Comparison of ENCODE assay signal across 8 cellular contexts in the genomic region with DNA sequence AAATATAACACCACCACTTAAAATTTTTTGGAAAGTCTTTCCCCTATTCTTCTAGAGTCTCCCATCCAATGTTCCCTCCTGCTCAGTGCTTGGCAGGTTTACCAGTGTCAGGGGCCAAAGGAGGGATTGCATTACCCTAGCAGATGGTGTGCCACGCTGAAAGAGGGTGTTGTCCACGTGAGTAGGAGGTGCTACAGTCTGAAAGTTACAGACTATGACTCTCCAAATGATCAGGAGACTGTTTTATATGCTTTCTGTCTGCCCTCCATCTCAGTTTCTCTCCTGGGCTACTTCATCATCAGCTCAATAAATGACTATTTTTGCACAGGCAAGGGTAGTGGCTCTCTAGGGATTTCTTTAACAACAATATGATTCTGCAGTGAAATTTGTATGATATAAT. TPM values are rescaled to one million over a fixed set of nuclear protein-coding genes. Genes with fewer than 3 reads are reported as not detected.
DNase-seq lines count a peak whose midpoint lies in the region; ATAC-seq and TF ChIP-seq lines count a peak whose summit lies in the region.

No MANE protein-coding gene starts in this region.

- peaks cover 5% of the 10 kb centered on the region for H3K27me3 Mint-ChIP-seq in GM23338 (ENCODE audit: insufficient read depth, low read depth, poor library complexity)

- H3K9me3 Mint-ChIP-seq in GM23338: no peaks in the 10 kb centered on the region

- CTCF ChIA-PET in PC-9 (lab: Charles Lee): no interaction called here

- no peaks in the 10 kb centered on the region for H4K20me1 ChIP-seq in GM23248 (ENCODE audit: insufficient read depth)
- no peaks in the 10 kb centered on the region for H4K20me1 ChIP-seq in PC-9 (ENCODE audit: insufficient read depth)
- H4K20me1 ChIP-seq in fibroblast of lung (ENCODE audit: control insufficient read depth, extremely low read depth, insufficient read depth, low read length): no peaks in the 10 kb centered on the region
- no peaks in the 10 kb centered on the region; the same call in 1 of the 2 replicates for H4K20me1 ChIP-seq in GM23338 (replicated peaks; ENCODE audit: insufficient read depth)

- no TSS peak for BruUV-seq in PC-9 (replicated peaks; lab: Mats Ljungman, UMichigan)

- TF ChIP-seq CTCF in PC-9 (conservative IDR thresholded peaks at IDR 0.05): no peak
- TF ChIP-seq CTCF in fibroblast of lung (conservative IDR thresholded peaks at IDR 0.05 in 1 of 2, IDR thresholded peaks at IDR 0.05 in 1 of 2; ENCODE audit: low read depth in 1 of 2, low read length in 2 of 2): no peak
- no peak for TF ChIP-seq CTCF in sigmoid colon (IDR thresholded peaks at IDR 0.05)
- no peak for TF ChIP-seq CTCF in GM23338 (conservative IDR thresholded peaks at IDR 0.05; ENCODE audit: low read depth in 2 of 2)

- H3K4me3 ChIP-seq in GM23248 (peak overlapping the region; percentile 58), PC-9 (no peak overlapping the region), fibroblast of lung (replicated peaks in 1 of 4; ENCODE audit: control extremely low read depth in 1 of 4, insufficient read depth in 1 of 4, low read depth in 3 of 4, low read length in 4 of 4) (peak overlapping the region in 1 of 4 experiments; percentile 26), sigmoid colon (no peak overlapping the region), SJCRH30 (no peak overlapping the region), GM23338 (no peak overlapping the region)

- H3K9ac ChIP-seq in GM23248 (peak overlapping the region; percentile 85), fibroblast of lung (ENCODE audit: insufficient read depth, low read length) (no peak overlapping the region)

- DNase-seq in GM23248 (peak; percentile 84), PC-9 (no peak), fibroblast of lung (ENCODE audit: low read depth in 2 of 2) (peak; percentile 45 to 89), sigmoid colon (peak; percentile 85), iPS-NIHi7 (ENCODE audit: extremely low spot score) (no peak), SJCRH30 (no peak), GM23338 (ENCODE audit: low spot score) (no peak)
- no peak for DNase-seq in stimulated activated CD4-positive, alpha-beta T cell treated with anti-CD3 and anti-CD28 coated beads, Interleukin-2, amount 100 ng/mL, for 48 hours

- H3K4me1 Mint-ChIP-seq in GM23338: no peaks in the 10 kb centered on the region

- no peak for ATAC-seq in GM23338

- H3F3A ChIP-seq in GM23248 (ENCODE audit: insufficient read depth): peaks cover 22% of the 10 kb centered on the region
- peaks cover 7% of the 10 kb centered on the region; the same call in 1 of the 2 replicates for H3F3A ChIP-seq in PC-9 (ENCODE audit: insufficient read depth, low read depth)
- 0 out of 2 replicates have a peak, but pooled peaks cover 4% of the 10 kb centered on the region for H3F3A ChIP-seq in GM23338 (replicated peaks; ENCODE audit: low read depth)

- no peaks in the 10 kb centered on the region for H3K9me2 ChIP-seq in GM23248 (ENCODE audit: insufficient read depth)
- H3K9me2 ChIP-seq in PC-9 (ENCODE audit: insufficient read depth): no peaks in the 10 kb centered on the region
- no peaks in the 10 kb centered on the region for H3K9me2 ChIP-seq in GM23338 (ENCODE audit: insufficient read depth)

- peaks cover 39% of the 10 kb centered on the region for H3K36me3 Mint-ChIP-seq in GM23338 (ENCODE audit: low read depth)

- peaks cover 8% of the 10 kb centered on the region; the same call in 1 of the 2 replicates for H3K36me3 ChIP-seq in GM23248 (ENCODE audit: low read depth)
- no peaks in the 10 kb centered on the region for H3K36me3 ChIP-seq in PC-9 (ENCODE audit: low read depth)
- H3K36me3 ChIP-seq in fibroblast of lung (ENCODE audit: control insufficient read depth, insufficient read depth, low read length): no peaks in the 10 kb centered on the region
- peaks cover 0 to 45% (median 3%) of the 10 kb centered on the region in 4 donors for H3K36me3 ChIP-seq in sigmoid colon
- H3K36me3 ChIP-seq in SJCRH30: peaks cover 47% of the 10 kb centered on the region
- peaks cover 24% of the 10 kb centered on the region for H3K36me3 ChIP-seq in GM23338 (ENCODE audit: insufficient read depth)

- H3K27ac ChIP-seq in GM23248: peak overlapping the region; percentile 99
- H3K27ac ChIP-seq in PC-9: peak overlapping the region; percentile 76
- H3K27ac ChIP-seq in fibroblast of lung (ENCODE audit: insufficient read depth, low read length): peak overlapping the region; percentile 83
- peak overlapping the region; percentile 3 to 58 (median 34) for H3K27ac ChIP-seq in sigmoid colon
- no peak overlapping the region for H3K27ac ChIP-seq in SJCRH30
- no peak overlapping the region for H3K27ac ChIP-seq in GM23338 (ENCODE audit: low read depth)

- peaks cover 25% of the 10 kb centered on the region for H3K4me1 ChIP-seq in GM23248 (ENCODE audit: insufficient read depth)
- peaks cover 13% of the 10 kb centered on the region for H3K4me1 ChIP-seq in PC-9 (replicated peaks; ENCODE audit: insufficient read depth)
- peaks cover 14% of the 10 kb centered on the region for H3K4me1 ChIP-seq in fibroblast of lung (ENCODE audit: control insufficient read depth, extremely low read depth, insufficient read depth, low read length)
- H3K4me1 ChIP-seq in sigmoid colon: peaks cover 0 to 28% (median 20%) of the 10 kb centered on the region in 4 donors
- H3K4me1 ChIP-seq in SJCRH30: no peaks in the 10 kb centered on the region
- no peaks in the 10 kb centered on the region for H3K4me1 ChIP-seq in GM23338 (ENCODE audit: insufficient read depth)

- H3K4me3 Mint-ChIP-seq in GM23338: no peak overlapping the region

- H3K27me3 ChIP-seq in GM23248 (replicated peaks; ENCODE audit: insufficient read depth): no peaks in the 10 kb centered on the region
- no peaks in the 10 kb centered on the region for H3K27me3 ChIP-seq in PC-9 (ENCODE audit: insufficient read depth, low read depth)
- no peaks in the 10 kb centered on the region for H3K27me3 ChIP-seq in fibroblast of lung (ENCODE audit: control insufficient read depth, insufficient read depth, low read length)
- H3K27me3 ChIP-seq in sigmoid colon: no peaks in the 10 kb centered on the region
- no peaks in the 10 kb centered on the region for H3K27me3 ChIP-seq in SJCRH30
- no peaks in the 10 kb centered on the region for H3K27me3 ChIP-seq in GM23338 (ENCODE audit: insufficient read depth)

- no peaks in the 10 kb centered on the region; the same call in 1 of the 2 replicates for H3K79me2 ChIP-seq in GM23248 (ENCODE audit: insufficient read depth)
- H3K79me2 ChIP-seq in PC-9 (ENCODE audit: low read depth): no peaks in the 10 kb centered on the region
- no peaks in the 10 kb centered on the region for H3K79me2 ChIP-seq in fibroblast of lung (ENCODE audit: control insufficient read depth, insufficient read depth, low read length)
- H3K79me2 ChIP-seq in GM23338 (replicated peaks; ENCODE audit: insufficient read depth): no peaks in the 10 kb centered on the region

- POLR2A ChIA-PET in PC-9 (lab: Charles Lee; ENCODE audit: unreplicated experiment): no interaction called here

- in situ Hi-C loops in GM23248 (cut with MboI): no loop called here

- intact Hi-C loops in PC-9 (cut with micrococcal nuclease; ENCODE audit: unreplicated experiment): no loop called here
- intact Hi-C loops in sigmoid colon (cut with DNase I): no loop called here

- H2AFZ ChIP-seq in GM23248: 0 out of 2 replicates have a peak overlapping the region, but pooled peaks have one; percentile 10
- H2AFZ ChIP-seq in PC-9: no peak overlapping the region
- H2AFZ ChIP-seq in fibroblast of lung (ENCODE audit: low read length): no peak overlapping the region
- no peak overlapping the region for H2AFZ ChIP-seq in GM23338

- WGBS in GM23248 (ENCODE audit: low coverage in 1 of 2, low lambda C conversion rate in 2 of 2, missing lambda C conversion rate in 2 of 2), 2 experiments: 0 to 7% methylated on average over 2 of the region's 2 CpGs
- 31 to 50% methylated on average over 2 of the region's 2 CpGs for WGBS in sigmoid colon, 2 donors

- H3K9me3 ChIP-seq in GM23248 (ENCODE audit: low read depth) (no peaks in the 10 kb centered on the region), PC-9 (ENCODE audit: insufficient read depth, low read depth) (no peaks in the 10 kb centered on the region), fibroblast of lung (ENCODE audit: control insufficient read depth, insufficient read depth, low read depth, low read length) (no peaks in the 10 kb centered on the region), sigmoid colon (no peaks in the 10 kb centered on the region), SJCRH30 (replicated peaks) (no peaks in the 10 kb centered on the region)

- TF ChIP-seq EP300 in sigmoid colon (IDR thresholded peaks at IDR 0.05): no peak

- no peak overlapping the region for H3K27ac Mint-ChIP-seq in GM23338

- TF ChIP-seq POLR2A in sigmoid colon (IDR thresholded peaks at IDR 0.05): no peak

- H3K4me2 ChIP-seq in GM23248 (ENCODE audit: unreplicated experiment): peak overlapping the region; percentile 86
- 0 out of 2 replicates have a peak overlapping the region, but pooled peaks have one; percentile 22 for H3K4me2 ChIP-seq in PC-9
- H3K4me2 ChIP-seq in fibroblast of lung (ENCODE audit: extremely low read depth, insufficient read depth, low read length): no peak overlapping the region
- no peak overlapping the region for H3K4me2 ChIP-seq in GM23338

RNA-seq across cellular contexts. Expression of a gene that starts 31.3 kb away (rescaled TPM):
- not detected in 2 replicates for total RNA-seq in GM23248 (2014; rRNA removed; shearing (Covaris generic))
- polyA plus RNA-seq in GM23248 (2016; fragmentation: Nextera tagmentation; extraction: Ambion mirVana) (not detected in 2 replicates), fibroblast of lung (0.34 and 0.38 TPM in 2 replicates), sigmoid colon (1 to 10 TPM in 1 of 3 donors, under 1 TPM in 1, not detected in 1; 0.51 to 1.2 TPM), GM23338 (2016; fragmentation: Nextera tagmentation; extraction: Ambion mirVana) (0.13 TPM in 1 of 2 replicates, not detected in the other)
- total RNA-seq in PC-9 (2021) (not detected in 2 replicates), fibroblast of lung (1.5 and 10.3 TPM in 2 replicates), sigmoid colon (1 to 10 TPM; 1.4 to 6.4 (median 3.2) TPM)
- polyA plus RNA-seq in fibroblast of lung (2012): 0.33 and 0.35 TPM in 2 replicates
- not detected in 2 replicates for polyA minus RNA-seq in fibroblast of lung (ENCODE audit: low replicate concordance)
- total RNA-seq in SJCRH30 (2014; rRNA removed; shearing (Covaris generic)): not detected in 2 replicates
- total RNA-seq in GM23338 (2014; rRNA removed; shearing (Covaris generic)): not detected in 2 replicates

RNA-seq across cellular contexts. Expression of a gene that starts 58.2 kb away (rescaled TPM):
- 45.4 and 60.8 TPM in 2 replicates for total RNA-seq in GM23248 (2014; rRNA removed; shearing (Covaris generic))
- 50.9 and 51.2 TPM in 2 replicates for polyA plus RNA-seq in GM23248 (2016; fragmentation: Nextera tagmentation; extraction: Ambion mirVana)
- 55.8 and 57.7 TPM in 2 replicates for total RNA-seq in PC-9 (2021)
- total RNA-seq in fibroblast of lung: 26.2 and 36.2 TPM in 2 replicates
- 56.3 and 76.1 TPM in 2 replicates for polyA plus RNA-seq in fibroblast of lung
- 30.8 and 41.7 TPM in 2 replicates for polyA plus RNA-seq in fibroblast of lung (2012)
- polyA minus RNA-seq in fibroblast of lung (ENCODE audit: low replicate concordance): 27.5 and 29.1 TPM in 2 replicates
- total RNA-seq in sigmoid colon: 10 to 100 TPM; 33.5 to 53.7 (median 40.1) TPM
- 10 to 100 TPM; 18.6 to 39.0 (median 19.9) TPM for polyA plus RNA-seq in sigmoid colon
- total RNA-seq in SJCRH30 (2014; rRNA removed; shearing (Covaris generic)): 93.1 and 97.5 TPM in 2 replicates
- total RNA-seq in GM23338 (2014; rRNA removed; shearing (Covaris generic)): 59.5 and 72.9 TPM in 2 replicates
- polyA plus RNA-seq in GM23338 (2016; fragmentation: Nextera tagmentation; extraction: Ambion mirVana): 39.3 and 55.5 TPM in 2 replicates

Comparison
In these comparisons a context has a peak if more than half of its experiments do, and no peak if none do; other contexts are left out.
1. DNase-seq: peak in GM23248 (single experiment), fibroblast of lung (2 of 2) and sigmoid colon (single experiment); none in PC-9 (0 of 2), iPS-NIHi7 (single experiment), SJCRH30 (0 of 2), stimulated activated CD4-positive, alpha-beta T cell treated with anti-CD3 and anti-CD28 coated beads, Interleukin-2, amount 100 ng/mL, for 48 hours (0 of 2) and GM23338 (single experiment).
2. H3K27ac ChIP-seq: peak in GM23248 (single experiment), PC-9 (single experiment), fibroblast of lung (single experiment) and sigmoid colon (4 of 4); none in SJCRH30 (single experiment) and GM23338 (single experiment).
3. H3K4me2 ChIP-seq: peak in GM23248 (single experiment) and PC-9 (single experiment); none in fibroblast of lung (single experiment) and GM23338 (single experiment).